ENCODE assay signal across 11 cellular contexts in genomic region chr10:80471009-80471408, GRCh38. TPM values are rescaled to one million over a fixed set of nuclear protein-coding genes. Genes with fewer than 3 reads are reported as not detected.
DNase-seq lines count a peak whose midpoint lies in the region; ATAC-seq, FAIRE-seq and TF ChIP-seq lines count a peak whose summit lies in the region.
"Had no signal": no experiment of that assay in that cellular context is flagged by ENCODE, and none has a peak within 500 bp of the region (broad histone marks: within the 10 kb centered on the region; RNA-seq: fewer than 3 reads in every experiment).

No MANE protein-coding gene starts in this region.

- H4K20me1 ChIP-seq in HepG2 (ENCODE audit: insufficient read depth, low read length) = peaks cover 36% of the 10 kb centered on the region

- intact Hi-C loops in HepG2 (cut with micrococcal nuclease; ENCODE audit: unreplicated experiment) (no loop called here), right lobe of liver (cut with DNase I) (no loop called here), lower lobe of right lung (cut with DNase I) (no loop called here)

- ATAC-seq in HepG2 (no peak), right lobe of liver (no peak), lower lobe of right lung (peak in 1 of 2 donors; percentile 32), upper lobe of left lung (ENCODE audit: low FRiP score in 2 of 2) (no peak)
- ATAC-seq: K562, WTC11 had no signal

- H3K4me1 ChIP-seq in HepG2 (ENCODE audit: insufficient read depth, low read length) = peaks cover 90% of the 10 kb centered on the region
- H3K4me1 ChIP-seq in right lobe of liver = peaks cover 4 to 45% (median 21%) of the 10 kb centered on the region in 4 donors
- H3K4me1 ChIP-seq in lower lobe of right lung = peaks cover 100% of the 10 kb centered on the region
- peaks cover 91 to 99% (median 95%) of the 10 kb centered on the region in 4 donors for H3K4me1 ChIP-seq in upper lobe of left lung

- no peak for TF ChIP-seq POLR2A in HepG2 (IDR thresholded peaks at IDR 0.05; ENCODE audit: insufficient read depth in 1 of 2, low read depth in 2 of 2, low read length in 2 of 2)
- no peak for TF ChIP-seq POLR2A in right lobe of liver (IDR thresholded peaks at IDR 0.05)
- no peak for TF ChIP-seq POLR2A in upper lobe of left lung (IDR thresholded peaks at IDR 0.05)

- no peak overlapping the region for H3K4me2 ChIP-seq in HepG2 (ENCODE audit: low read depth, low read length)

- TF ChIP-seq CTCF in HepG2 (CRISPR knock-in tag; IDR thresholded peaks at IDR 0.05) (no peak), right lobe of liver (IDR thresholded peaks at IDR 0.05) (no peak), lower lobe of right lung (IDR thresholded peaks at IDR 0.05) (no peak), upper lobe of left lung (IDR thresholded peaks at IDR 0.05) (no peak)

- H2AFZ ChIP-seq in HepG2 (ENCODE audit: low read length) = no peak overlapping the region

- H3K9ac ChIP-seq in HepG2 (ENCODE audit: insufficient read depth, low read depth, low read length) = no peak overlapping the region

- peaks cover 98% of the 10 kb centered on the region for H3K79me2 ChIP-seq in HepG2 (ENCODE audit: insufficient read depth, low read length)

- H3K27ac ChIP-seq in HepG2 (ENCODE audit: extremely low read length, insufficient read depth, low read length) = no peak overlapping the region
- H3K27ac ChIP-seq in right lobe of liver = peak overlapping the region in 1 of 3 donors; percentile 9
- H3K27ac ChIP-seq in lower lobe of right lung = peak overlapping the region; percentile 47
- peak overlapping the region; percentile 98 to 100 (median 99) for H3K27ac ChIP-seq in upper lobe of left lung
- H3K27ac ChIP-seq in substantia nigra (ENCODE audit: low read depth, low read length, poor library complexity, severe bottlenecking) = no peak overlapping the region

- H3K27me3 ChIP-seq in HepG2 (ENCODE audit: control insufficient read depth in 1 of 2, insufficient read depth in 2 of 2, low read length in 2 of 2) (no peaks in the 10 kb centered on the region), right lobe of liver (no peaks in the 10 kb centered on the region), lower lobe of right lung (ENCODE audit: low read depth) (no peaks in the 10 kb centered on the region), upper lobe of left lung (no peaks in the 10 kb centered on the region)

- H3K4me3 ChIP-seq in HepG2 (replicated peaks in 1 of 3; ENCODE audit: insufficient read depth in 1 of 3, low read depth in 2 of 3, low read length in 3 of 3) (no peak overlapping the region), right lobe of liver (no peak overlapping the region), lower lobe of right lung (no peak overlapping the region), upper lobe of left lung (no peak overlapping the region)
- H3K4me3 ChIP-seq: K562 had no signal

- CTCF ChIA-PET in HepG2 (lab: Yijun Ruan, JAX; ENCODE audit: low intra/inter-chr PET ratio, low total read pairs) = no interaction called here

- in situ Hi-C loops in HepG2 (cut with HindIII; ENCODE audit: extremely low pct_ligation_motif_present, low pct_unique_long_range_greater_than_20kb) = no loop called here

- WGBS in HepG2 (ENCODE audit: low lambda C conversion rate) = 100% methylated on average over 3 of the region's 3 CpGs
- WGBS in right lobe of liver (ENCODE audit: insufficient coverage, low coverage, low lambda C conversion rate, missing lambda C conversion rate) = 83% methylated on average over 2 of the region's 3 CpGs
- WGBS in upper lobe of left lung, 2 donors = 35 to 73% methylated on average over 2 to 3 of the region's 3 CpGs

- H3K36me3 ChIP-seq in HepG2 (replicated peaks in 1 of 2; ENCODE audit: control insufficient read depth in 1 of 2, insufficient read depth in 2 of 2, low read length in 2 of 2) (peaks cover 5 to 44% of the 10 kb centered on the region in 2 experiments; a peak in 4 of 5 replicates), right lobe of liver (peaks cover 0 to 15% (median 4%) of the 10 kb centered on the region in 4 donors), lower lobe of right lung (peaks cover 56% of the 10 kb centered on the region), upper lobe of left lung (peaks cover 0 to 51% (median 10%) of the 10 kb centered on the region in 4 donors)

- DNase-seq in HepG2 (ENCODE audit: low spot score) (no peak), right lobe of liver (no peak), lower lobe of right lung (no peak), upper lobe of left lung (no peak), Kasumi-1 (lab: John Stamatoyannopoulos, UW) (no peak), substantia nigra (lab: John Stamatoyannopoulos, UW) (no peak), OCI-M1 (lab: John Stamatoyannopoulos, UW) (no peak)
- DNase-seq in activated naive CD4-positive, alpha-beta T cell treated with anti-CD3 and anti-CD28 coated beads, Interleukin-2, amount 50 U/mL, for 16 hours = peak; percentile 43
- DNase-seq: NCI-H82 had no signal

- TF ChIP-seq RAD21 in HepG2 (CRISPR knock-in tag; IDR thresholded peaks at IDR 0.05) = no peak

- FAIRE-seq in HepG2 (lab: Jason Lieb, UNC) = no peak
- FAIRE-seq: K562 had no signal

- H3K9me3 ChIP-seq in HepG2 (ENCODE audit: low read length) (no peaks in the 10 kb centered on the region), right lobe of liver (no peaks in the 10 kb centered on the region), lower lobe of right lung (no peaks in the 10 kb centered on the region), upper lobe of left lung (no peaks in the 10 kb centered on the region)

- POLR2A ChIA-PET in HepG2 (lab: Yijun Ruan, JAX) = interaction anchor here (1.4 to 2.6 kb wide), 4 partner anchors 9 to 35 kb away, joined by 3 to 7 read pairs (median 4); no protein-coding TSS in a partner anchor

- TF ChIP-seq EP300 in HepG2 (IDR thresholded peaks at IDR 0.05; ENCODE audit: low read depth in 2 of 2, low read length in 2 of 2) = no peak
- TF ChIP-seq EP300 in HepG2 (CRISPR knock-in tag; IDR thresholded peaks at IDR 0.05; ENCODE audit: borderline replicate concordance) = no peak
- TF ChIP-seq EP300 in upper lobe of left lung (IDR thresholded peaks at IDR 0.05) = no peak

- no TSS peak for BruUV-seq in HepG2 (replicated peaks; lab: Mats Ljungman, UMichigan)

TF ChIP-seq in HepG2, 621 proteins besides CTCF, POLR2A, EP300 and RAD21:
- TF ChIP-seq ZFX (CRISPR knock-in tag; IDR thresholded peaks at IDR 0.05; ENCODE audit: low read depth) (0 out of 2 replicates have a peak, but pooled peaks have one; percentile 2), ZNF496 (CRISPR knock-in tag; IDR thresholded peaks at IDR 0.05; ENCODE audit: insufficient replicate concordance) (no peak)
TF ChIP-seq in HepG2: peak in this region for 1.

RNA-seq across cellular contexts. Expression of gene TSPAN14, which starts 16.9 kb away (rescaled TPM):
- total RNA-seq in HepG2 (2016; rRNA removed; fragmentation: Illumina TruSeq; extraction: Trizol) (17.4 and 24.1 TPM in 2 replicates), right lobe of liver (10 to 100 TPM; 22.1 to 39.0 (median 28.4) TPM), lower lobe of right lung (169 TPM), upper lobe of left lung (100 to 1,000 TPM in 4 of 6 donors, 10 to 100 TPM in 2; 52.1 to 157 (median 111) TPM)
- total RNA-seq in HepG2 (2016; cell fraction: cytosol; rRNA removed; fragmentation: Illumina TruSeq; extraction: Trizol; ENCODE audit: low read depth) = 5.0 and 6.4 TPM in 2 replicates
- 16.0 and 24.8 TPM in 2 replicates for total RNA-seq in HepG2 (2016; cell fraction: insoluble cytoplasmic fraction; rRNA removed; fragmentation: Illumina TruSeq; extraction: Trizol)
- 15.7 and 18.1 TPM in 2 replicates for total RNA-seq in HepG2 (2016; cell fraction: membrane; rRNA removed; fragmentation: Illumina TruSeq; extraction: Trizol)
- 28.9 and 38.5 TPM in 2 replicates for total RNA-seq in HepG2 (2016; cell fraction: nucleus; rRNA removed; fragmentation: Illumina TruSeq; extraction: Trizol)
- polyA plus RNA-seq in HepG2 (2011; rRNA removed) = 73.8 and 80.6 TPM in 2 replicates
- 66.9 and 68.7 TPM in 2 replicates for polyA plus RNA-seq in HepG2 (2011; cell fraction: cytosol; rRNA removed)
- polyA plus RNA-seq in HepG2 (2011; cell fraction: nucleus; rRNA removed) = 64.3 and 75.0 TPM in 2 replicates
- polyA plus RNA-seq in HepG2 (2012) = 36.4 and 39.6 TPM in 2 replicates
- 6.7 and 7.8 TPM in 2 replicates for polyA plus RNA-seq in HepG2 (2016; cell fraction: cytosol; fragmentation: Illumina TruSeq; extraction: Trizol; ENCODE audit: low read depth)
- polyA plus RNA-seq in HepG2 (2016; cell fraction: insoluble cytoplasmic fraction; fragmentation: Illumina TruSeq; extraction: Trizol; ENCODE audit: low read depth) = 19.6 and 25.9 TPM in 2 replicates
- 15.4 and 16.2 TPM in 2 replicates for polyA plus RNA-seq in HepG2 (2016; cell fraction: membrane; fragmentation: Illumina TruSeq; extraction: Trizol; ENCODE audit: low read depth)
- 59.1 and 62.2 TPM in 2 replicates for polyA plus RNA-seq in HepG2 (2016; cell fraction: nucleus; fragmentation: Illumina TruSeq; extraction: Trizol; ENCODE audit: insufficient read depth, low read depth)
- 22.0 and 139 TPM in 2 replicates for polyA minus RNA-seq in HepG2 (2011; rRNA and poly(A)+ RNA removed; ENCODE audit: low replicate concordance)
- 48.1 and 54.0 TPM in 2 replicates for polyA minus RNA-seq in HepG2 (2011; cell fraction: cytosol; rRNA and poly(A)+ RNA removed)
- 39.9 and 48.0 TPM in 2 replicates for polyA minus RNA-seq in HepG2 (2011; cell fraction: nucleus; rRNA and poly(A)+ RNA removed)

Comparison
In these comparisons a context has a peak if more than half of its experiments do, and no peak if none do; other contexts are left out.
1. H3K27ac ChIP-seq: peak in lower lobe of right lung (single experiment) and upper lobe of left lung (4 of 4); none in HepG2 (single experiment) and substantia nigra (single experiment).